31 cellular contexts compared by ENCODE assay signal in the genomic region with DNA sequence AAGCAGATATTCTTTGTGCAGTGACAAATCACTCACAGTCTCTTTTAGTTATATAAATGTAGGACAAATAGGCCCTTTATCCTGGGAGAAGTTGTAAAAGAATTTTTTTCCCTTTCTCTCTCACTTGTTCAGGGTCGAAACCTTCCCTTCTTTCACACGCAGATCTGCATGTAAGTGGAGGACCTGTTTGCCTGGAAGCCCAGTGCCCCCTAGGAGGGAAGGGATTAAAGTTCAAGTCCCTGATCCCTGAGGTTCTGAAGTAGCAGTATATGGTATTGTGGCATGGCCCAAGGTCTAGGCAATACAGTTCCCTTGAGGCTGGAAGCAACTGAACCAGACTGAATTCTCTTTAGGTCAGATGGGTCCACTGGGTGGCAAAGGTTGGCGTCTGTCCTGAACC.
"Had no signal": no experiment of that assay in that cellular context is flagged by ENCODE, and none has a peak within 500 bp of the region (broad histone marks: within the 10 kb centered on the region; RNA-seq: fewer than 3 reads in every experiment).

No MANE protein-coding gene starts in this region.

- H3K27ac ChIP-seq: esophagus muscularis mucosa, foreskin keratinocyte, left ventricle myocardium inferior, pancreas, prostate gland, sigmoid colon, suprapubic skin, tibial artery, WERI-Rb-1 had no signal

- ATAC-seq: effector memory CD8-positive, alpha-beta T cell; foreskin keratinocyte; pancreas; stimulated activated naive B cell treated with anti-CD40 and anti-IgM and Interleukin-4, amounts not matched to agents 10 μg/mL and 1 μg/mL and 100 μg/mL, for 72 hours had no signal

- H3K9me3 Mint-ChIP-seq: activated CD4-positive, alpha-beta memory T cell treated with anti-CD3 and anti-CD28 coated beads, Interleukin-2, amount 10 ng/mL, durations not matched to agents 7 days and 5 days; activated CD4-positive, alpha-beta T cell treated with anti-CD3 and anti-CD28 coated beads, Interleukin-2, amount 10 ng/mL, durations not matched to agents 24 days and 14 days; activated T-cell treated with anti-CD3 and anti-CD28 coated beads, Interleukin-2, amount 50 U/mL, for 24 hours; effector memory CD8-positive, alpha-beta T cell; naive B cell; stimulated activated naive B cell treated with anti-CD40 and anti-IgM and Interleukin-4, amounts not matched to agents 10 μg/mL and 1 μg/mL and 100 μg/mL, for 72 hours; T-helper 1 cell treated with Interleukin-12 subunit alpha and Interleukin-12 subunit beta and Interleukin-4 antibody, amounts not matched to agents 30 μg/mL and 1 μg/mL, for 36 hours had no signal

- H3K27ac Mint-ChIP-seq: activated CD4-positive, alpha-beta memory T cell treated with anti-CD3 and anti-CD28 coated beads, Interleukin-2, amount 10 ng/mL, durations not matched to agents 7 days and 5 days; activated CD4-positive, alpha-beta T cell treated with anti-CD3 and anti-CD28 coated beads, Interleukin-2, amount 10 ng/mL, durations not matched to agents 24 days and 14 days; activated T-cell treated with anti-CD3 and anti-CD28 coated beads, Interleukin-2, amount 50 U/mL, for 24 hours; effector memory CD8-positive, alpha-beta T cell; naive B cell; stimulated activated naive B cell treated with anti-CD40 and anti-IgM and Interleukin-4, amounts not matched to agents 10 μg/mL and 1 μg/mL and 100 μg/mL, for 72 hours; T-helper 1 cell treated with Interleukin-12 subunit alpha and Interleukin-12 subunit beta and Interleukin-4 antibody, amounts not matched to agents 30 μg/mL and 1 μg/mL, for 36 hours had no signal

- H3K4me1 Mint-ChIP-seq: activated CD4-positive, alpha-beta memory T cell treated with anti-CD3 and anti-CD28 coated beads, Interleukin-2, amount 10 ng/mL, durations not matched to agents 7 days and 5 days; activated CD4-positive, alpha-beta T cell treated with anti-CD3 and anti-CD28 coated beads, Interleukin-2, amount 10 ng/mL, durations not matched to agents 24 days and 14 days; naive B cell; stimulated activated naive B cell treated with anti-CD40 and anti-IgM and Interleukin-4, amounts not matched to agents 10 μg/mL and 1 μg/mL and 100 μg/mL, for 72 hours had no signal

- H3K36me3 ChIP-seq: esophagus muscularis mucosa, left ventricle myocardium inferior, pancreas, prostate gland, sigmoid colon, suprapubic skin, tibial artery, WERI-Rb-1 had no signal

- DNase-seq: activated CD4-positive, alpha-beta memory T cell treated with anti-CD3 and anti-CD28 coated beads, Interleukin-2, amount 10 ng/mL, durations not matched to agents 7 days and 5 days; activated CD4-positive, alpha-beta T cell treated with anti-CD3 and anti-CD28 coated beads, Interleukin-2, amount 10 ng/mL, durations not matched to agents 24 days and 14 days; activated CD4-positive, CD25-positive, alpha-beta regulatory T cell treated with anti-CD3 and anti-CD28 coated beads, Interleukin-2, amount 50 U/mL, for 72 hours; activated CD8-positive, alpha-beta memory T cell treated with anti-CD3 and anti-CD28 coated beads, Interleukin-2, amount 50 U/mL, for 48 hours; activated gamma-delta T cell treated with Interleukin-2 at 50 U/mL for 16 hours; activated naive CD4-positive, alpha-beta T cell treated with anti-CD3 and anti-CD28 coated beads, Interleukin-2, amount 50 U/mL, for 16 hours; activated T-cell treated with anti-CD3 and anti-CD28 coated beads, Interleukin-2, amount 50 U/mL, for 24 hours; amniotic stem cell; caudate nucleus; cortex of kidney; effector memory CD8-positive, alpha-beta T cell; foreskin keratinocyte; islet precursor cell; left ventricle myocardium inferior; naive B cell; nucleus accumbens; pancreas; retina; sigmoid colon; small intestine; stimulated activated CD4-positive, alpha-beta T cell treated with anti-CD3 and anti-CD28 coated beads, Interleukin-15, amount 100 ng/mL, for 24 hours; stimulated activated CD4-positive, alpha-beta T cell treated with anti-CD3 and anti-CD28 coated beads, Interleukin-2, amount 100 ng/mL, for 24 hours; stimulated activated naive B cell treated with anti-CD40 and anti-IgM and Interleukin-4, amounts not matched to agents 10 μg/mL and 1 μg/mL and 100 μg/mL, for 72 hours; T1000; tibial artery; WERI-Rb-1 had no signal

- H3K9me3 ChIP-seq: esophagus muscularis mucosa, pancreas, prostate gland, suprapubic skin had no signal

- H3K4me1 ChIP-seq: prostate gland had no signal

- H3K27me3 Mint-ChIP-seq: activated CD4-positive, alpha-beta memory T cell treated with anti-CD3 and anti-CD28 coated beads, Interleukin-2, amount 10 ng/mL, durations not matched to agents 7 days and 5 days; activated CD4-positive, alpha-beta T cell treated with anti-CD3 and anti-CD28 coated beads, Interleukin-2, amount 10 ng/mL, durations not matched to agents 24 days and 14 days; activated T-cell treated with anti-CD3 and anti-CD28 coated beads, Interleukin-2, amount 50 U/mL, for 24 hours; effector memory CD8-positive, alpha-beta T cell; naive B cell; stimulated activated naive B cell treated with anti-CD40 and anti-IgM and Interleukin-4, amounts not matched to agents 10 μg/mL and 1 μg/mL and 100 μg/mL, for 72 hours had no signal

- H3K4me3 ChIP-seq: esophagus muscularis mucosa, left ventricle myocardium inferior, lung, pancreas, prostate gland, sigmoid colon, suprapubic skin, tibial artery had no signal

- H3K27me3 ChIP-seq: esophagus muscularis mucosa, foreskin keratinocyte, pancreas, sigmoid colon, suprapubic skin, tibial artery had no signal

- H3K4me3 Mint-ChIP-seq: activated CD4-positive, alpha-beta memory T cell treated with anti-CD3 and anti-CD28 coated beads, Interleukin-2, amount 10 ng/mL, durations not matched to agents 7 days and 5 days; activated CD4-positive, alpha-beta T cell treated with anti-CD3 and anti-CD28 coated beads, Interleukin-2, amount 10 ng/mL, durations not matched to agents 24 days and 14 days; activated T-cell treated with anti-CD3 and anti-CD28 coated beads, Interleukin-2, amount 50 U/mL, for 24 hours; effector memory CD8-positive, alpha-beta T cell; naive B cell; stimulated activated naive B cell treated with anti-CD40 and anti-IgM and Interleukin-4, amounts not matched to agents 10 μg/mL and 1 μg/mL and 100 μg/mL, for 72 hours; T-helper 1 cell treated with Interleukin-12 subunit alpha and Interleukin-12 subunit beta and Interleukin-4 antibody, amounts not matched to agents 30 μg/mL and 1 μg/mL, for 36 hours had no signal

- H3K36me3 Mint-ChIP-seq: naive B cell; stimulated activated naive B cell treated with anti-CD40 and anti-IgM and Interleukin-4, amounts not matched to agents 10 μg/mL and 1 μg/mL and 100 μg/mL, for 72 hours had no signal
